11 cellular contexts compared by ENCODE assay signal in the genomic region with DNA sequence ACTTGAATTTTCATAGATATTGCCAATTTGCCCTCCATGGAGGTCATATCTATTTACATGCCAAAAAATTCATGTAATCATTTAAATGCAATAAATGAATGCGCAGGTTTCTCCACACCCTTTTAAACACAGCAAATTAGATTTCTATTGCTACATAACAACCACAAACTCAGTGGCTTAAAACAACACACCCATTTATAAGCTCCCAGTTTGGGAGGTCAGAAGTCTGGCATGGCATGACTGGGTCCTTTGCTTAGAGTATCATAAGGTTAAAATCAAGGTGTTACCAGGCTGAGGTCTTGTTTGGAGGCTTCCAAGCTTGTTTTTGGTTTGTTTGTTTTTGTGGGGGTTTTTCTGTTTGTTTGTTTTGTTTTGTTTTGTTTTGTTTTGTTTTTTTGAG. TPM values are rescaled to one million over a fixed set of nuclear protein-coding genes. Genes with fewer than 3 reads are reported as not detected.
"Had no signal": no experiment of that assay in that cellular context is flagged by ENCODE, and none has a peak within 500 bp of the region (broad histone marks: within the 10 kb centered on the region; RNA-seq: fewer than 3 reads in every experiment).

No MANE protein-coding gene starts in this region.

- H3K4me3 ChIP-seq: GM23248, GM23338, HAP-1 had no signal

- H3K36me3 ChIP-seq: HAP-1 had no signal

- H3K9me3 ChIP-seq: HAP-1 had no signal

- ATAC-seq: GM23338, HCT116 had no signal

- H3K27ac ChIP-seq: GM23248 had no signal

- DNase-seq: GM23248, GOT3, H7, H9, HCEC 1CT, HFFc6 had no signal

RNA-seq across cellular contexts. Expression of a gene that starts 49.9 kb away (rescaled TPM):
- total RNA-seq: GM23248, H1, H4, H7, H9, HFFc6 had no signal
- polyA plus RNA-seq: GM23248, H1 had no signal
